In the genomic region with DNA sequence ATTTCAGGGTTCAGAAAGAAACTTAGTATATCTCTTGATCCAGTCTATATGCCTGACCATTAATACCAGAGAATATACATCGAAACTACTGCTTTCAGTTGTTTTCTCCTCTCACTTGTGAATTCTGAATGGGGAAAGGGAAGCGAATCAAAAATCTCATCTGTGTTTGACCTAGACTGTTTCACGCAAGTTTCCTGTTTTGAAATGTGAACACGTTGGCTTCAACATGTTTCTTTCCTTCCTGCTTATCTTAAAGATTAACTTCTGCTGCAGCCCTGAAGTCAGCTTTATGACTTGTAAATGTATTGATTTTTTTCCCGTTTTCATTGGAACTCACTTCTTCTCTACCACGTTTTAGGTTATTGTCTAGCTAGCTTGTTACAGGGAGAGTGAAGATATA, we compare ENCODE assay signal across 17 cellular contexts. TPM values are rescaled to one million over a fixed set of nuclear protein-coding genes. Genes with fewer than 3 reads are reported as not detected.
A peak's percentile ranks its signal among the peaks of the same experiment; 100 is the strongest.
DNase-seq lines count a peak whose midpoint lies in the region; ATAC-seq and TF ChIP-seq lines count a peak whose summit lies in the region.
"Had no signal": no experiment of that assay in that cellular context is flagged by ENCODE, and none has a peak within 500 bp of the region (broad histone marks: within the 10 kb centered on the region; RNA-seq: fewer than 3 reads in every experiment).

No MANE protein-coding gene starts in this region.

- H3K27ac Mint-ChIP-seq in activated naive CD4-positive, alpha-beta T cell treated with anti-CD3 and anti-CD28 coated beads for 36 hours = peak overlapping the region; percentile 8
- H3K27ac Mint-ChIP-seq in T-cell = peak overlapping the region; percentile 86 to 87
- no peak overlapping the region for H3K27ac Mint-ChIP-seq in osteocyte (ENCODE audit: unreplicated experiment)
- H3K27ac Mint-ChIP-seq: brain had no signal

- H3K9me3 Mint-ChIP-seq in activated naive CD4-positive, alpha-beta T cell treated with anti-CD3 and anti-CD28 coated beads for 36 hours = no peaks in the 10 kb centered on the region
- H3K9me3 Mint-ChIP-seq in T-cell (no peaks in the 10 kb centered on the region), osteocyte (ENCODE audit: unreplicated experiment) (no peaks in the 10 kb centered on the region)
- H3K9me3 Mint-ChIP-seq: brain had no signal

- intact Hi-C loops in activated naive CD4-positive, alpha-beta T cell treated with anti-CD3 and anti-CD28 coated beads for 36 hours (cut with micrococcal nuclease) = no loop called here
- intact Hi-C loops in upper lobe of right lung (cut with DNase I) = no loop called here

- H3K27ac ChIP-seq in upper lobe of right lung = no peak overlapping the region
- H3K27ac ChIP-seq: parathyroid adenoma, Peyer's patch had no signal

- no peak for DNase-seq in activated naive CD4-positive, alpha-beta T cell treated with anti-CD3 and anti-CD28 coated beads for 36 hours
- no peak for DNase-seq in activated naive CD4-positive, alpha-beta T cell treated with anti-CD3 and anti-CD28 coated beads, Interleukin-2, amount 50 U/mL, for 16 hours
- DNase-seq in T-cell (no peak), globus pallidus (ENCODE audit: low spot score) (peak; percentile 29), upper lobe of right lung (no peak), osteocyte (ENCODE audit: extremely low spot score, unreplicated experiment) (no peak)
- DNase-seq in stimulated activated naive CD8-positive, alpha-beta T cell treated with anti-CD3 and anti-CD28 coated beads, Interleukin-15, Interleukin-2, amounts not matched to agents 100 U/mL and 50 U/mL, for 24 hours = no peak
- DNase-seq: GOT3; heart left ventricle; NCI-H1048; Peyer's patch; stimulated activated CD8-positive, alpha-beta memory T cell treated with anti-CD3 and anti-CD28 coated beads, Interleukin-4, amount 100 ng/mL, for 48 hours had no signal

- ATAC-seq in T-cell (replicated peaks in 1 of 4) (peak in 1 of 4 experiments; percentile 45), upper lobe of right lung (peak; percentile 58), GM21825 (IDR thresholded peaks at IDR 0.05; ENCODE audit: unreplicated experiment) (no peak)
- ATAC-seq in stimulated activated naive CD8-positive, alpha-beta T cell treated with anti-CD3 and anti-CD28 coated beads, Interleukin-15, Interleukin-2, amounts not matched to agents 100 U/mL and 50 U/mL, for 24 hours = no peak
- ATAC-seq: heart left ventricle had no signal

- no peaks in the 10 kb centered on the region for H3K27me3 ChIP-seq in upper lobe of right lung
- H3K27me3 ChIP-seq: heart left ventricle, Peyer's patch had no signal

- H3K4me3 ChIP-seq in upper lobe of right lung = no peak overlapping the region
- H3K4me3 ChIP-seq: heart left ventricle, Peyer's patch had no signal

- POLR2A ChIA-PET in T-cell (lab: Charles Lee) = no interaction called here

- CTCF ChIA-PET in activated naive CD4-positive, alpha-beta T cell treated with anti-CD3 and anti-CD28 coated beads for 36 hours (lab: Charles Lee) = interaction anchor here (1.7 kb wide), 1 partner anchor 68 kb away, joined by 6 read pairs; no protein-coding TSS in a partner anchor
- CTCF ChIA-PET in T-cell (lab: Charles Lee) = no interaction called here

- H3K36me3 Mint-ChIP-seq in activated naive CD4-positive, alpha-beta T cell treated with anti-CD3 and anti-CD28 coated beads for 36 hours (ENCODE audit: low read depth) = peaks cover 11% of the 10 kb centered on the region
- H3K36me3 Mint-ChIP-seq in T-cell (peaks cover 45% of the 10 kb centered on the region), osteocyte (ENCODE audit: unreplicated experiment) (peaks cover 37% of the 10 kb centered on the region)

- H3K4me3 Mint-ChIP-seq in activated naive CD4-positive, alpha-beta T cell treated with anti-CD3 and anti-CD28 coated beads for 36 hours = no peak overlapping the region
- H3K4me3 Mint-ChIP-seq in T-cell (no peak overlapping the region), osteocyte (ENCODE audit: unreplicated experiment) (no peak overlapping the region)
- H3K4me3 Mint-ChIP-seq: brain had no signal

- peaks cover 6% of the 10 kb centered on the region for H3K4me1 Mint-ChIP-seq in activated naive CD4-positive, alpha-beta T cell treated with anti-CD3 and anti-CD28 coated beads for 36 hours (ENCODE audit: low read depth)
- H3K4me1 Mint-ChIP-seq in T-cell = peaks cover 13 to 19% (median 14%) of the 10 kb centered on the region in 3 donors
- peaks cover 5% of the 10 kb centered on the region for H3K4me1 Mint-ChIP-seq in osteocyte (ENCODE audit: unreplicated experiment)
- H3K4me1 Mint-ChIP-seq: brain had no signal

- peaks cover 62% of the 10 kb centered on the region for H3K36me3 ChIP-seq in upper lobe of right lung

- H3K4me1 ChIP-seq in upper lobe of right lung = no peaks in the 10 kb centered on the region
- H3K4me1 ChIP-seq: parathyroid adenoma, Peyer's patch had no signal

- no peaks in the 10 kb centered on the region for H3K9me3 ChIP-seq in upper lobe of right lung
- H3K9me3 ChIP-seq: heart left ventricle, Peyer's patch had no signal

- TF ChIP-seq CTCF in upper lobe of right lung (IDR thresholded peaks at IDR 0.05) = no peak
- TF ChIP-seq CTCF in osteocyte (IDR thresholded peaks at IDR 0.05) = no peak

- H3K27me3 Mint-ChIP-seq in activated naive CD4-positive, alpha-beta T cell treated with anti-CD3 and anti-CD28 coated beads for 36 hours (ENCODE audit: low read depth) = no peaks in the 10 kb centered on the region
- no peaks in the 10 kb centered on the region for H3K27me3 Mint-ChIP-seq in T-cell
- no peaks in the 10 kb centered on the region for H3K27me3 Mint-ChIP-seq in osteocyte (ENCODE audit: unreplicated experiment)
- H3K27me3 Mint-ChIP-seq: brain had no signal

RNA-seq across cellular contexts. Expression of gene SNX27, which starts 49.9 kb away (rescaled TPM):
- total RNA-seq in activated naive CD4-positive, alpha-beta T cell treated with anti-CD3 and anti-CD28 coated beads for 36 hours = 10 to 100 TPM; 22.9 to 23.6 TPM
- total RNA-seq in T-cell = 10 to 100 TPM; 24.2 to 33.6 (median 31.6) TPM
- 62.1 TPM for total RNA-seq in upper lobe of right lung
- total RNA-seq in osteocyte = 33.9 and 35.5 TPM in 2 replicates

RNA-seq across cellular contexts. Expression of gene CELF3, which starts 54.9 kb away (rescaled TPM):
- total RNA-seq in activated naive CD4-positive, alpha-beta T cell treated with anti-CD3 and anti-CD28 coated beads for 36 hours = not detected
- total RNA-seq in T-cell (not detected), upper lobe of right lung (not detected), osteocyte (not detected in 2 replicates)
- total RNA-seq: heart left ventricle had no signal

RNA-seq across cellular contexts. Expression of gene RIIAD1, which starts 59.6 kb away (rescaled TPM):
- total RNA-seq in activated naive CD4-positive, alpha-beta T cell treated with anti-CD3 and anti-CD28 coated beads for 36 hours = not detected
- total RNA-seq in T-cell (not detected), upper lobe of right lung (not detected), osteocyte (not detected in 2 replicates)
- total RNA-seq: liver, Peyer's patch, urinary bladder had no signal
